In genomic region chr17:33118391-33118790, GRCh38 we compare ENCODE assay signal across 27 cellular contexts.
"Had no signal": no experiment of that assay in that cellular context is flagged by ENCODE, and none has a peak within 500 bp of the region (broad histone marks: within the 10 kb centered on the region; RNA-seq: fewer than 3 reads in every experiment).

No MANE protein-coding gene starts in this region.

- H3K27me3 ChIP-seq: ovary, right lobe of liver, sigmoid colon, thyroid gland, upper lobe of left lung, vagina had no signal

- ATAC-seq: naive thymus-derived CD4-positive, alpha-beta T cell; natural killer cell; right cardiac atrium; right lobe of liver; stimulated activated effector memory CD8-positive, alpha-beta T cell treated with anti-CD3 and anti-CD28 coated beads, Interleukin-12 subunit alpha, Interleukin-12 subunit beta, amount 100 ng/mL, for 72 hours; stimulated activated naive B cell treated with anti-CD40 and anti-IgM and Interleukin-4, amounts not matched to agents 10 μg/mL and 1 μg/mL and 100 μg/mL, for 72 hours had no signal

- FAIRE-seq: small intestine, urothelium cell line had no signal

- H3K27ac ChIP-seq: neural progenitor cell, ovary, parathyroid adenoma, prostate gland, right lobe of liver, sigmoid colon, stomach, thoracic aorta, thyroid gland, tibial nerve, upper lobe of left lung, vagina had no signal

- H3K4me2 ChIP-seq: neural progenitor cell had no signal

- H3K36me3 ChIP-seq: neural progenitor cell, ovary, prostate gland, right lobe of liver, sigmoid colon, stomach, thoracic aorta, thyroid gland, tibial nerve, upper lobe of left lung, vagina had no signal

- H2AFZ ChIP-seq: neural progenitor cell, parathyroid adenoma had no signal

- H3K9ac ChIP-seq: neural progenitor cell, parathyroid adenoma had no signal

- DNase-seq: naive thymus-derived CD4-positive, alpha-beta T cell; natural killer cell; occipital lobe; ovary; posterior cingulate gyrus; right cardiac atrium; right lobe of liver; sigmoid colon; small intestine; stimulated activated CD4-positive, alpha-beta T cell treated with anti-CD3 and anti-CD28 coated beads, Interleukin-15, amount 100 ng/mL, for 24 hours; stimulated activated CD4-positive, alpha-beta T cell treated with anti-CD3 and anti-CD28 coated beads, Interleukin-2, amount 100 ng/mL, for 24 hours; stimulated activated CD4-positive, alpha-beta T cell treated with anti-CD3 and anti-CD28 coated beads, Interleukin-2, amount 100 ng/mL, for 48 hours; stimulated activated CD4-positive, alpha-beta T cell treated with anti-CD3 and anti-CD28 coated beads, Interleukin-4, amount 100 ng/mL, for 24 hours; stimulated activated naive B cell treated with anti-CD40 and anti-IgM and Interleukin-4, amounts not matched to agents 10 μg/mL and 1 μg/mL and 100 μg/mL, for 72 hours; stimulated activated naive CD4-positive, alpha-beta T cell treated with Interleukin-2 at 50 U/mL for 16 hours; stomach; thyroid gland; trophoblast cell; upper lobe of left lung had no signal

- H3K4me3 ChIP-seq: neural progenitor cell, ovary, prostate gland, right lobe of liver, sigmoid colon, stomach, thoracic aorta, thyroid gland, tibial nerve, upper lobe of left lung, vagina had no signal

- H3K9me3 ChIP-seq: ovary, prostate gland, right lobe of liver, sigmoid colon, stomach, thoracic aorta, thyroid gland, tibial nerve, upper lobe of left lung, vagina had no signal

- H3K79me2 ChIP-seq: parathyroid adenoma had no signal

- H3K4me1 ChIP-seq: parathyroid adenoma, prostate gland, right lobe of liver, thyroid gland, tibial nerve, upper lobe of left lung, vagina had no signal
